7 cellular contexts compared by ENCODE assay signal in genomic region chr4:150297861-150298474, GRCh38.
DNase-seq lines count a peak whose midpoint lies in the region; ATAC-seq, FAIRE-seq and TF ChIP-seq lines count a peak whose summit lies in the region.

No MANE protein-coding gene starts in this region.

- 0 out of 2 replicates have a peak, but pooled peaks cover 4% of the 10 kb centered on the region for H4K20me1 ChIP-seq in OCI-LY7 (ENCODE audit: insufficient read depth, low read length)

- in situ Hi-C loops in HAP-1 (cut with MboI; ENCODE audit: low sequenced_read_pairs), result loop anchor here (10.0 kb wide), 1 partner anchor 567 kb away; no protein-coding TSS in a partner anchor

- no peak overlapping the region for H3K4me3 ChIP-seq in HAP-1
- no peak overlapping the region for H3K4me3 ChIP-seq in OCI-LY7 (ENCODE audit: low read depth, low read length, poor library complexity, severe bottlenecking)
- no peak overlapping the region for H3K4me3 ChIP-seq in bronchial epithelial cell (ENCODE audit: low read depth, low read length)
- H3K4me3 ChIP-seq in mesendoderm (ENCODE audit: low read length), result no peak overlapping the region
- H3K4me3 ChIP-seq in upper lobe of right lung, result no peak overlapping the region

- no peak overlapping the region for H4K5ac ChIP-seq in mesendoderm (ENCODE audit: low read length)

- no peaks in the 10 kb centered on the region for H3K36me3 ChIP-seq in HAP-1 (replicated peaks)
- H3K36me3 ChIP-seq in OCI-LY7 (ENCODE audit: insufficient read depth, low read length), result no peaks in the 10 kb centered on the region
- no peaks in the 10 kb centered on the region for H3K36me3 ChIP-seq in bronchial epithelial cell (ENCODE audit: control insufficient read depth, insufficient read depth, low read length)
- H3K36me3 ChIP-seq in mesendoderm (ENCODE audit: control insufficient read depth, insufficient read depth, low read length), result no peaks in the 10 kb centered on the region
- H3K36me3 ChIP-seq in upper lobe of right lung, result no peaks in the 10 kb centered on the region

- peak; percentile 50 for ATAC-seq in upper lobe of right lung

- H3K4ac ChIP-seq in mesendoderm (ENCODE audit: low read depth, low read length), result no peak overlapping the region

- no peak overlapping the region for H2AK5ac ChIP-seq in mesendoderm (ENCODE audit: low read length)

- no peak for TF ChIP-seq POLR2A in H54 (IDR thresholded peaks at IDR 0.05; ENCODE audit: low read depth, low read length)

- TF ChIP-seq CTCF in OCI-LY7 (conservative IDR thresholded peaks at IDR 0.05; ENCODE audit: low read length) (peak; percentile 90), bronchial epithelial cell (IDR thresholded peaks at IDR 0.05; ENCODE audit: insufficient read depth, low read length, severe bottlenecking) (peak; percentile 36), upper lobe of right lung (IDR thresholded peaks at IDR 0.05) (peak; percentile 65)

- H2BK15ac ChIP-seq in mesendoderm (replicated peaks; ENCODE audit: low read depth), result no peak overlapping the region

- no peak for FAIRE-seq in bronchial epithelial cell (lab: Jason Lieb, UNC)
- FAIRE-seq in H54 (lab: Jason Lieb, UNC), result no peak

- no TSS peak for BruUV-seq in OCI-LY7 (replicated peaks; lab: Mats Ljungman, UMichigan)

- H3K9me2 ChIP-seq in OCI-LY7 (ENCODE audit: insufficient read depth, low read length), result no peaks in the 10 kb centered on the region

- H3K79me2 ChIP-seq in OCI-LY7 (ENCODE audit: insufficient read depth, low read depth, low read length), result no peaks in the 10 kb centered on the region
- H3K79me2 ChIP-seq in mesendoderm (ENCODE audit: control insufficient read depth, insufficient read depth, low read length), result no peaks in the 10 kb centered on the region

- CTCF ChIA-PET in OCI-LY7 (lab: Charles Lee; ENCODE audit: unreplicated experiment), result interaction anchor here (0.5 kb wide), 1 partner anchor 569 kb away, joined by 3 read pairs; no protein-coding TSS in a partner anchor

- no peak overlapping the region for H2AFZ ChIP-seq in OCI-LY7 (ENCODE audit: low read length)

- no peak overlapping the region for H3K56ac ChIP-seq in mesendoderm (ENCODE audit: low read length)

- H3K23ac ChIP-seq in mesendoderm (ENCODE audit: low read length), result no peak overlapping the region

- no CpG with 5 or more reads among the region's 1 CpG for WGBS in mesendoderm (ENCODE audit: extremely low coverage, insufficient coverage, low lambda C conversion rate)

- H2BK5ac ChIP-seq in mesendoderm (ENCODE audit: low read length), result no peak overlapping the region

- H2BK120ac ChIP-seq in mesendoderm (ENCODE audit: low read depth, low read length), result no peak overlapping the region

- H3K4me2 ChIP-seq in OCI-LY7 (ENCODE audit: low read length) (no peak overlapping the region), mesendoderm (ENCODE audit: low read length) (no peak overlapping the region)

- no peak overlapping the region for H3K9ac ChIP-seq in mesendoderm (ENCODE audit: low read length)

- POLR2A ChIA-PET in OCI-LY7 (lab: Charles Lee), result interaction anchor here (0.7 to 1.3 kb wide), 4 partner anchors 23 to 906 kb away, joined by 3 to 4 read pairs (median 3); no protein-coding TSS in a partner anchor

- H3K4me1 ChIP-seq in HAP-1 (peaks cover 7% of the 10 kb centered on the region), OCI-LY7 (ENCODE audit: insufficient read depth, low read length, poor library complexity, severe bottlenecking) (no peaks in the 10 kb centered on the region), mesendoderm (ENCODE audit: control insufficient read depth, low read depth, low read length) (no peaks in the 10 kb centered on the region), upper lobe of right lung (no peaks in the 10 kb centered on the region)

- intact Hi-C loops in OCI-LY7 (cut with micrococcal nuclease; ENCODE audit: unreplicated experiment) (loop anchor here (1.0 kb wide), 1 partner anchor 569 kb away; no protein-coding TSS in a partner anchor), upper lobe of right lung (cut with DNase I) (no loop called here)

- H3K9me3 ChIP-seq in HAP-1, result no peaks in the 10 kb centered on the region
- no peaks in the 10 kb centered on the region for H3K9me3 ChIP-seq in OCI-LY7 (ENCODE audit: low read length)
- no peaks in the 10 kb centered on the region for H3K9me3 ChIP-seq in upper lobe of right lung

- H3K27ac ChIP-seq in OCI-LY7 (ENCODE audit: low read depth, low read length, poor library complexity, severe bottlenecking) (no peak overlapping the region), mesendoderm (ENCODE audit: low read depth, low read length) (no peak overlapping the region), upper lobe of right lung (no peak overlapping the region)

- no peak overlapping the region for H3K18ac ChIP-seq in mesendoderm (ENCODE audit: low read length)

- H3K27me3 ChIP-seq in HAP-1 (ENCODE audit: low read depth), result no peaks in the 10 kb centered on the region
- H3K27me3 ChIP-seq in bronchial epithelial cell (ENCODE audit: control insufficient read depth, insufficient read depth, low read length), result no peaks in the 10 kb centered on the region
- H3K27me3 ChIP-seq in mesendoderm (ENCODE audit: insufficient read depth, low read length, poor library complexity), result no peaks in the 10 kb centered on the region
- no peaks in the 10 kb centered on the region for H3K27me3 ChIP-seq in upper lobe of right lung

- no peak overlapping the region for H4K8ac ChIP-seq in mesendoderm (ENCODE audit: low read depth, low read length)

- DNase-seq in DMS79 treated with DMSO at 0.1 percent for 48 hours (lab: John Stamatoyannopoulos, UW) (peak; percentile 16), HAP-1 (ENCODE audit: low spot score in 2 of 2) (peak; percentile 55 to 67), OCI-LY7 (ENCODE audit: low spot score) (peak; percentile 48), bronchial epithelial cell (ENCODE audit: low read depth) (peak; percentile 63), mesendoderm (peak; percentile 49), upper lobe of right lung (no peak), H54 (ENCODE audit: insufficient read length, low spot score) (no peak)

- H3K79me1 ChIP-seq in mesendoderm (ENCODE audit: low read length), result no peaks in the 10 kb centered on the region

Comparison
In these comparisons a context has a peak if more than half of its experiments do, and no peak if none do; other contexts are left out.
1. DNase-seq: peak in DMS79 treated with DMSO at 0.1 percent for 48 hours (single experiment), HAP-1 (2 of 2), OCI-LY7 (single experiment), bronchial epithelial cell (single experiment) and mesendoderm (single experiment); none in upper lobe of right lung (single experiment) and H54 (single experiment).
2. CTCF ChIP-seq: peak in every context shown above with its lines; median percentile 90 in OCI-LY7; 65 in upper lobe of right lung; 36 in bronchial epithelial cell.